1 cellular context compared by ENCODE assay signal in genomic region chr20:31523361-31524283, GRCh38.
TF ChIP-seq lines count a peak whose summit lies in the region.

No MANE protein-coding gene starts in this region.

TF ChIP-seq in HepG2, 621 proteins besides CTCF, POLR2A, EP300 and RAD21 (continued from another document):
- TF ChIP-seq POLR2G (IDR thresholded peaks at IDR 0.05; ENCODE audit: low read depth, low read length): peak; percentile 17; the same call in 1 of the 2 replicates
